ENCODE assay signal across 20 cellular contexts in genomic region chr12:63764481-63764880, GRCh38. TPM values are rescaled to one million over a fixed set of nuclear protein-coding genes. Genes with fewer than 3 reads are reported as not detected.
DNase-seq lines count a peak whose midpoint lies in the region; ATAC-seq and TF ChIP-seq lines count a peak whose summit lies in the region.
"Had no signal": no experiment of that assay in that cellular context is flagged by ENCODE, and none has a peak within 500 bp of the region (broad histone marks: within the 10 kb centered on the region; RNA-seq: fewer than 3 reads in every experiment).

No MANE protein-coding gene starts in this region.

- H4K91ac ChIP-seq in neuronal stem cell (ENCODE audit: low read depth, low read length, poor library complexity) = no peak overlapping the region

- H3K4me3 ChIP-seq in neuronal stem cell (ENCODE audit: low read length in 2 of 2) = no peak overlapping the region
- H3K4me3 ChIP-seq in prostate gland = no peak overlapping the region

- TF ChIP-seq POLR2A in prostate gland (IDR thresholded peaks at IDR 0.05) = no peak

- DNase-seq in DMS53 (lab: John Stamatoyannopoulos, UW) = peak; percentile 12
- DNase-seq in DMS53 treated with DMSO at 0.1 percent for 48 hours (lab: John Stamatoyannopoulos, UW; ENCODE audit: unreplicated experiment) = no peak
- DNase-seq in WTC11 (ENCODE audit: low spot score) = no peak
- DNase-seq in neuronal stem cell (ENCODE audit: low spot score) = no peak
- DNase-seq in prostate gland (ENCODE audit: low spot score) = no peak
- DNase-seq in OCI-M1 (lab: John Stamatoyannopoulos, UW) = no peak
- DNase-seq: AML-193, C1 segment of cervical spinal cord, Kasumi-1, NCI-H1105, NCI-H146, NCI-H2029, NCI-H2171 treated with DMSO at 0.1 percent for 48 hours, NCI-H446 treated with DMSO at 0.1 percent for 48 hours, NCI-H526 treated with DMSO at 0.1 percent for 48 hours, SIG-M5, SK-N-SH had no signal

- H3K36me3 Mint-ChIP-seq in WTC11 = no peaks in the 10 kb centered on the region

- H3K27me3 ChIP-seq in neuronal stem cell (ENCODE audit: control insufficient read depth in 3 of 3, insufficient read depth in 3 of 3, low read depth in 1 of 3, low read length in 3 of 3) = no peaks in the 10 kb centered on the region
- H3K27me3 ChIP-seq in prostate gland (replicated peaks; ENCODE audit: insufficient read depth) = no peaks in the 10 kb centered on the region

- no peak overlapping the region for H3K4me2 ChIP-seq in neuronal stem cell (ENCODE audit: insufficient read depth, low read length, poor library complexity, severe bottlenecking)
- H3K4me2 ChIP-seq: SK-N-SH had no signal

- H3K4me1 Mint-ChIP-seq in WTC11 = no peaks in the 10 kb centered on the region

- peak overlapping the region; percentile 17 for H3K18ac ChIP-seq in neuronal stem cell (ENCODE audit: low read length)

- no peak for TF ChIP-seq EP300 in Ishikawa (IDR thresholded peaks at IDR 0.05; ENCODE audit: borderline replicate concordance)

- H4K8ac ChIP-seq in neuronal stem cell (ENCODE audit: low read depth, low read length) = no peak overlapping the region

- no peak overlapping the region for H2AFZ ChIP-seq in neuronal stem cell (ENCODE audit: low read length)

- no peak overlapping the region for H3K27ac ChIP-seq in neuronal stem cell (replicated peaks; ENCODE audit: low read length)
- H3K27ac ChIP-seq in prostate gland = no peak overlapping the region

- no peak for TF ChIP-seq RAD21 in Ishikawa (IDR thresholded peaks at IDR 0.05; ENCODE audit: low read depth)

- ATAC-seq in WTC11 (peak; percentile 43), GM21360 (IDR thresholded peaks at IDR 0.05; ENCODE audit: unreplicated experiment) (no peak)
- ATAC-seq: Panc1 had no signal

- H2BK15ac ChIP-seq in neuronal stem cell (ENCODE audit: low read length) = no peak overlapping the region

- no peak overlapping the region for H2AK5ac ChIP-seq in neuronal stem cell (ENCODE audit: low read depth, low read length)

- H3K23ac ChIP-seq in neuronal stem cell (ENCODE audit: low read depth, low read length, poor library complexity) = no peak overlapping the region

- H3K4ac ChIP-seq in neuronal stem cell (ENCODE audit: low read length) = no peak overlapping the region

- H3K4me1 ChIP-seq in neuronal stem cell (ENCODE audit: control insufficient read depth in 2 of 2, insufficient read depth in 1 of 2, low read depth in 1 of 2, low read length in 2 of 2) (peaks cover 0 to 3% of the 10 kb centered on the region in 2 donors), prostate gland (replicated peaks) (no peaks in the 10 kb centered on the region)

- H3K9me3 ChIP-seq in neuronal stem cell (replicated peaks in 1 of 2; ENCODE audit: control insufficient read depth in 2 of 2, insufficient read depth in 1 of 2, low read depth in 1 of 2, low read length in 2 of 2) (no peaks in the 10 kb centered on the region), prostate gland (no peaks in the 10 kb centered on the region)
- H3K9me3 ChIP-seq: SK-N-SH had no signal

- H3K14ac ChIP-seq in neuronal stem cell (ENCODE audit: low read length) = no peak overlapping the region

- no peak overlapping the region for H2BK12ac ChIP-seq in neuronal stem cell (ENCODE audit: low read length)

- intact Hi-C loops in prostate gland (cut with DNase I) = no loop called here

- no peak for TF ChIP-seq CTCF in WTC11 (IDR thresholded peaks at IDR 0.05)
- TF ChIP-seq CTCF in prostate gland (IDR thresholded peaks at IDR 0.05) = no peak

- no peaks in the 10 kb centered on the region for H3K27me3 Mint-ChIP-seq in WTC11 (ENCODE audit: low read depth)

- no peak overlapping the region for H3K27ac Mint-ChIP-seq in WTC11

- POLR2A ChIA-PET in WTC11 (lab: Charles Lee) = interaction anchor here (0.6 kb wide), 1 partner anchor 53 kb away, joined by 6 read pairs; no protein-coding TSS in a partner anchor

- H3K36me3 ChIP-seq in neuronal stem cell (replicated peaks in 1 of 2; ENCODE audit: control insufficient read depth in 2 of 2, insufficient read depth in 2 of 2, low read length in 2 of 2) = no peaks in the 10 kb centered on the region
- no peaks in the 10 kb centered on the region for H3K36me3 ChIP-seq in prostate gland

- no peak overlapping the region for H2BK5ac ChIP-seq in neuronal stem cell (ENCODE audit: low read length)

- no peak overlapping the region for H3K4me3 Mint-ChIP-seq in WTC11

- peaks cover 10% of the 10 kb centered on the region; the same call in 1 of the 2 replicates for H3K9me3 Mint-ChIP-seq in WTC11

- CTCF ChIA-PET in WTC11 (lab: Charles Lee) = no interaction called here

- H2BK120ac ChIP-seq in neuronal stem cell (ENCODE audit: low read depth, low read length) = no peak overlapping the region

- no peak overlapping the region for H3K9ac ChIP-seq in neuronal stem cell (ENCODE audit: low read depth, low read length, poor library complexity)
- H3K9ac ChIP-seq: SK-N-SH had no signal

- no peaks in the 10 kb centered on the region for H3K79me1 ChIP-seq in neuronal stem cell (ENCODE audit: low read depth, low read length)

- no CpG with 5 or more reads among the region's 3 CpGs for WGBS in neuronal stem cell (ENCODE audit: extremely low coverage in 2 of 2, insufficient read length in 2 of 2, insufficient replicate concordance in 1 of 2), 2 donors
- WGBS in prostate gland = 40% methylated on average over 3 of the region's 3 CpGs

TF ChIP-seq in Ishikawa, 13 proteins besides CTCF, POLR2A, EP300 and RAD21:
- TF ChIP-seq NFIC (IDR thresholded peaks at IDR 0.05) (0 out of 2 replicates have a peak, but pooled peaks have one; percentile 15), TCF12 (IDR thresholded peaks at IDR 0.05; ENCODE audit: low read depth) (no peak)

TF ChIP-seq in WTC11, 78 proteins besides CTCF, POLR2A, EP300 and RAD21:
- no peak for TF ChIP-seq ESRRA (CRISPR knock-in tag; IDR thresholded peaks at IDR 0.05; ENCODE audit: borderline replicate concordance)

RNA-seq across cellular contexts. Expression of gene RXYLT1, which starts 15.2 kb away (rescaled TPM):
- 9.8 to 11.0 TPM (median 9.8 TPM) in 3 replicates for total RNA-seq in WTC11 (2021)
- 15.5 TPM for polyA plus RNA-seq in neuronal stem cell (2013, experiment 1 of 2)
- 15.5 TPM for polyA plus RNA-seq in neuronal stem cell (2013, experiment 2 of 2)
- 10 to 100 TPM; 23.7 to 32.9 TPM for total RNA-seq in prostate gland
